In the genomic region with DNA sequence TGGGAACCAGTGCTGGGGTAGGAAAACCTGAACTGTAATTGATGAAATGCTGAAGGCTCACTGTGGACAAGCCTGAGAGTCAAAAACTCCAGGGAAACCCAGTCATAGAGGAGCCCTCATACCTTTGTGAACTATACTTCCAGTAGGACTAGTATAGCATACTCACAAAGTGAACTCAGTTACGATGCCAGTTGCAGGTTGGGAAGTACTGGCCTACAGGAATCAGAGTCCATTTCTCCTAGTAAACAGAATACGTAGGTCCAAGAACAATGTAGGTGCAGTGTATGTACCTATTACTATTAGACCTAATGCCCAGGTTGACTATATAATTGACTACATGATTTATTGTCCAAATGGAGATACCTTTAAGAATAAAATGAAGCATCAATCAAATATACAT, we compare ENCODE assay signal across 21 cellular contexts. TPM values are rescaled to one million over a fixed set of nuclear protein-coding genes. Genes with fewer than 3 reads are reported as not detected.
DNase-seq lines count a peak whose midpoint lies in the region; ATAC-seq, FAIRE-seq and TF ChIP-seq lines count a peak whose summit lies in the region.
"Had no signal": no experiment of that assay in that cellular context is flagged by ENCODE, and none has a peak within 500 bp of the region (broad histone marks: within the 10 kb centered on the region; RNA-seq: fewer than 3 reads in every experiment).

No MANE protein-coding gene starts in this region.

- H3K36me3 ChIP-seq in endothelial cell of umbilical vein (ENCODE audit: control insufficient read depth in 2 of 2, extremely low read depth in 1 of 2, insufficient read depth in 2 of 2, low read length in 2 of 2) (no peaks in the 10 kb centered on the region), HepG2 (replicated peaks in 1 of 2; ENCODE audit: control insufficient read depth in 1 of 2, insufficient read depth in 2 of 2, low read length in 2 of 2) (no peaks in the 10 kb centered on the region), right atrium auricular region (no peaks in the 10 kb centered on the region), brain microvascular endothelial cell (replicated peaks) (no peaks in the 10 kb centered on the region)
- H3K36me3 ChIP-seq: BE2C had no signal

- in situ Hi-C loops in HepG2 (cut with HindIII; ENCODE audit: extremely low pct_ligation_motif_present, low pct_unique_long_range_greater_than_20kb), result no loop called here
- in situ Hi-C loops in brain microvascular endothelial cell (cut with HindIII; ENCODE audit: low pct_ligation_motif_present, low sequenced_read_pairs), result no loop called here

- H4K20me1 ChIP-seq in endothelial cell of umbilical vein (replicated peaks; ENCODE audit: control insufficient read depth, extremely low read depth, insufficient read depth, low read length), result no peaks in the 10 kb centered on the region
- no peaks in the 10 kb centered on the region for H4K20me1 ChIP-seq in HepG2 (ENCODE audit: insufficient read depth, low read length)
- H4K20me1 ChIP-seq: BLaER1 had no signal

- CTCF ChIA-PET in endothelial cell of umbilical vein (lab: Charles Lee), result no interaction called here
- CTCF ChIA-PET in HepG2 (lab: Yijun Ruan, JAX; ENCODE audit: low intra/inter-chr PET ratio, low total read pairs), result no interaction called here
- CTCF ChIA-PET in activated CD4-positive, alpha-beta memory T cell treated with anti-CD3 and anti-CD28 coated beads for 36 hours (lab: Charles Lee), result no interaction called here

- H3K4me2 ChIP-seq in endothelial cell of umbilical vein (ENCODE audit: insufficient read depth, low read length) (no peak overlapping the region), HepG2 (ENCODE audit: low read depth, low read length) (peak overlapping the region; percentile 22; the same call in 1 of the 2 replicates)
- H3K4me2 ChIP-seq: BLaER1 had no signal

- H3K9ac ChIP-seq in endothelial cell of umbilical vein (replicated peaks; ENCODE audit: extremely low read depth, insufficient read depth, low read length), result no peak overlapping the region
- H3K9ac ChIP-seq in HepG2 (ENCODE audit: insufficient read depth, low read depth, low read length), result no peak overlapping the region
- H3K9ac ChIP-seq: BLaER1 had no signal

- H3K79me2 ChIP-seq in endothelial cell of umbilical vein (ENCODE audit: control insufficient read depth, insufficient read depth, low read length) (no peaks in the 10 kb centered on the region), HepG2 (ENCODE audit: insufficient read depth, low read length) (no peaks in the 10 kb centered on the region)

- no peaks in the 10 kb centered on the region for H3K9me3 ChIP-seq in endothelial cell of umbilical vein (replicated peaks; ENCODE audit: control insufficient read depth, insufficient read depth, low read length)
- H3K9me3 ChIP-seq in HepG2 (ENCODE audit: low read length), result no peaks in the 10 kb centered on the region
- no peaks in the 10 kb centered on the region for H3K9me3 ChIP-seq in right atrium auricular region
- H3K9me3 ChIP-seq: BE2C, BLaER1 had no signal

- H3K27me3 Mint-ChIP-seq in activated CD4-positive, alpha-beta memory T cell treated with anti-CD3 and anti-CD28 coated beads for 36 hours, result no peaks in the 10 kb centered on the region
- H3K27me3 Mint-ChIP-seq: CD4-positive, CD25-positive, alpha-beta regulatory T cell had no signal

- WGBS in HepG2 (ENCODE audit: low lambda C conversion rate), result 22% methylated on average over 2 of the region's 2 CpGs

- H3K4me3 Mint-ChIP-seq in activated CD4-positive, alpha-beta memory T cell treated with anti-CD3 and anti-CD28 coated beads for 36 hours, result no peak overlapping the region
- H3K4me3 Mint-ChIP-seq: CD14-positive monocyte; CD4-positive, CD25-positive, alpha-beta regulatory T cell; CD8-positive, alpha-beta T cell had no signal

- FAIRE-seq in GM12892 (lab: Jason Lieb, UNC) (peak; percentile 5), endothelial cell of umbilical vein (lab: Jason Lieb, UNC) (peak; percentile 15), HepG2 (lab: Jason Lieb, UNC) (no peak)
- FAIRE-seq: D721Med, GM12891 had no signal

- TF ChIP-seq POLR2A in GM12892 (IDR thresholded peaks at IDR 0.05; ENCODE audit: low read depth, low read length), result no peak
- TF ChIP-seq POLR2A in endothelial cell of umbilical vein (IDR thresholded peaks at IDR 0.05; ENCODE audit: low read depth, low read length), result no peak
- TF ChIP-seq POLR2A in HepG2 (IDR thresholded peaks at IDR 0.05; ENCODE audit: insufficient read depth in 1 of 2, low read depth in 2 of 2, low read length in 2 of 2), result no peak

- H3K27me3 ChIP-seq in endothelial cell of umbilical vein (ENCODE audit: control insufficient read depth in 2 of 2, insufficient read depth in 2 of 2, low read length in 2 of 2) (no peaks in the 10 kb centered on the region), HepG2 (ENCODE audit: control insufficient read depth in 1 of 2, insufficient read depth in 2 of 2, low read length in 2 of 2) (no peaks in the 10 kb centered on the region), right atrium auricular region (no peaks in the 10 kb centered on the region), brain microvascular endothelial cell (replicated peaks) (no peaks in the 10 kb centered on the region)
- H3K27me3 ChIP-seq: BE2C, BLaER1 had no signal

- TF ChIP-seq CTCF in endothelial cell of umbilical vein (IDR thresholded peaks at IDR 0.05; ENCODE audit: extremely low read depth in 1 of 2, insufficient read depth in 1 of 2, low read depth in 1 of 2, low read length in 2 of 2), result no peak
- TF ChIP-seq CTCF in HepG2 (CRISPR knock-in tag; IDR thresholded peaks at IDR 0.05), result no peak
- no peak for TF ChIP-seq CTCF in right atrium auricular region (IDR thresholded peaks at IDR 0.05)
- TF ChIP-seq CTCF in brain microvascular endothelial cell (IDR thresholded peaks at IDR 0.05; ENCODE audit: low read depth, low read length, missing control alignments), result no peak

- dilution Hi-C loops in endothelial cell of umbilical vein (cut with MboI; ENCODE audit: extremely low pct_ligation_motif_present, low sequenced_read_pairs), result no loop called here

- no peaks in the 10 kb centered on the region for H3K36me3 Mint-ChIP-seq in activated CD4-positive, alpha-beta memory T cell treated with anti-CD3 and anti-CD28 coated beads for 36 hours
- H3K36me3 Mint-ChIP-seq: CD4-positive, CD25-positive, alpha-beta regulatory T cell had no signal

- no peak overlapping the region for H3K27ac Mint-ChIP-seq in activated CD4-positive, alpha-beta memory T cell treated with anti-CD3 and anti-CD28 coated beads for 36 hours
- H3K27ac Mint-ChIP-seq: CD14-positive monocyte; CD4-positive, CD25-positive, alpha-beta regulatory T cell had no signal

- TF ChIP-seq RAD21 in HepG2 (CRISPR knock-in tag; IDR thresholded peaks at IDR 0.05), result no peak

- POLR2A ChIA-PET in endothelial cell of umbilical vein (lab: Charles Lee), result no interaction called here
- POLR2A ChIA-PET in HepG2 (lab: Yijun Ruan, JAX), result no interaction called here
- POLR2A ChIA-PET in activated CD4-positive, alpha-beta memory T cell treated with anti-CD3 and anti-CD28 coated beads for 36 hours (lab: Charles Lee), result no interaction called here

- H3K27ac ChIP-seq in endothelial cell of umbilical vein (ENCODE audit: insufficient read depth, low read depth, low read length), result no peak overlapping the region
- peak overlapping the region; percentile 4 for H3K27ac ChIP-seq in HepG2 (ENCODE audit: extremely low read length, insufficient read depth, low read length)
- no peak overlapping the region for H3K27ac ChIP-seq in right atrium auricular region
- H3K27ac ChIP-seq in brain microvascular endothelial cell, result no peak overlapping the region
- H3K27ac ChIP-seq: BLaER1 had no signal

- intact Hi-C loops in endothelial cell of umbilical vein (cut with micrococcal nuclease), result no loop called here
- intact Hi-C loops in HepG2 (cut with micrococcal nuclease; ENCODE audit: unreplicated experiment), result no loop called here
- intact Hi-C loops in activated CD4-positive, alpha-beta memory T cell treated with anti-CD3 and anti-CD28 coated beads for 36 hours (cut with micrococcal nuclease), result no loop called here

- ATAC-seq in HepG2, result peak; percentile 94
- ATAC-seq: CD8-positive, alpha-beta T cell had no signal

- H3K4me1 ChIP-seq in endothelial cell of umbilical vein (ENCODE audit: control insufficient read depth, extremely low read depth, insufficient read depth, low read length) (no peaks in the 10 kb centered on the region), HepG2 (ENCODE audit: insufficient read depth, low read length) (peaks cover 12% of the 10 kb centered on the region), right atrium auricular region (no peaks in the 10 kb centered on the region)
- H3K4me1 ChIP-seq: BE2C, Caco-2 had no signal

- peaks cover 1% of the 10 kb centered on the region for H3K4me1 Mint-ChIP-seq in activated CD4-positive, alpha-beta memory T cell treated with anti-CD3 and anti-CD28 coated beads for 36 hours (ENCODE audit: low read depth)

- H3K9me3 Mint-ChIP-seq in activated CD4-positive, alpha-beta memory T cell treated with anti-CD3 and anti-CD28 coated beads for 36 hours, result no peaks in the 10 kb centered on the region
- H3K9me3 Mint-ChIP-seq: CD4-positive, CD25-positive, alpha-beta regulatory T cell; CD8-positive, alpha-beta T cell had no signal

- no peaks in the 10 kb centered on the region for H3K9me1 ChIP-seq in endothelial cell of umbilical vein (replicated peaks; ENCODE audit: control insufficient read depth, extremely low read depth, insufficient read depth, low read length)

- no peak overlapping the region for H2AFZ ChIP-seq in endothelial cell of umbilical vein (ENCODE audit: low read depth, low read length)
- peak overlapping the region; percentile 25 for H2AFZ ChIP-seq in HepG2 (ENCODE audit: low read length)

- BruUV-seq in endothelial cell of umbilical vein (replicated peaks; lab: Mats Ljungman, UMichigan) (no TSS peak), HepG2 (replicated peaks; lab: Mats Ljungman, UMichigan) (no TSS peak)

- DNase-seq in GM12892 (ENCODE audit: insufficient read length) (no peak), endothelial cell of umbilical vein (ENCODE audit: low read depth, low spot score) (no peak), HepG2 (ENCODE audit: low spot score) (peak; percentile 24), right atrium auricular region (ENCODE audit: low spot score) (no peak), brain microvascular endothelial cell (no peak), RKO (ENCODE audit: low spot score) (no peak)
- DNase-seq in activated CD4-positive, alpha-beta memory T cell treated with anti-CD3 and anti-CD28 coated beads for 36 hours, result no peak
- DNase-seq: 8988T; ACHN; BE2C; C1 segment of cervical spinal cord; Caco-2; Calu3; CD4-positive, CD25-positive, alpha-beta regulatory T cell; CD8-positive, alpha-beta T cell; DMS79 treated with DMSO at 0.1 percent for 48 hours; GF-D8 had no signal

- TF ChIP-seq EP300 in HepG2 (IDR thresholded peaks at IDR 0.05; ENCODE audit: low read depth in 2 of 2, low read length in 2 of 2), result no peak
- TF ChIP-seq EP300 in HepG2 (CRISPR knock-in tag; IDR thresholded peaks at IDR 0.05; ENCODE audit: borderline replicate concordance), result no peak

- H3K4me3 ChIP-seq in endothelial cell of umbilical vein (replicated peaks in 1 of 3; ENCODE audit: insufficient read depth in 1 of 3, low read depth in 1 of 3, low read length in 3 of 3) (no peak overlapping the region), HepG2 (replicated peaks in 1 of 3; ENCODE audit: insufficient read depth in 1 of 3, low read depth in 2 of 3, low read length in 3 of 3) (no peak overlapping the region), right atrium auricular region (no peak overlapping the region), brain microvascular endothelial cell (ENCODE audit: low read depth, low read length) (no peak overlapping the region)
- H3K4me3 ChIP-seq: BLaER1 had no signal

RNA-seq across cellular contexts. Expression of a gene that starts 8.5 kb away (rescaled TPM):
- polyA plus RNA-seq in GM12892 (2012; ENCODE audit: missing spikeins), result 20.9 TPM
- total RNA-seq in endothelial cell of umbilical vein, result 64.4 and 67.7 TPM in 2 replicates
- polyA plus RNA-seq in endothelial cell of umbilical vein, result 33.3 and 33.5 TPM in 2 replicates
- 31.9 and 34.8 TPM in 2 replicates for polyA plus RNA-seq in endothelial cell of umbilical vein (2011; cell fraction: cytosol; rRNA removed)
- 69.2 and 75.2 TPM in 2 replicates for polyA plus RNA-seq in endothelial cell of umbilical vein (2011; cell fraction: nucleus; rRNA removed)
- polyA plus RNA-seq in endothelial cell of umbilical vein (2012), result 32.4 and 40.3 TPM in 2 replicates
- 127 and 152 TPM in 2 replicates for polyA minus RNA-seq in endothelial cell of umbilical vein
- 39.0 TPM for polyA minus RNA-seq in endothelial cell of umbilical vein (2011; cell fraction: cytosol; rRNA and poly(A)+ RNA removed)
- polyA minus RNA-seq in endothelial cell of umbilical vein (2011; cell fraction: nucleus; rRNA and poly(A)+ RNA removed), result 115 and 164 TPM in 2 replicates
- total RNA-seq in HepG2 (2016; rRNA removed; fragmentation: Illumina TruSeq; extraction: Trizol), result 61.1 and 97.9 TPM in 2 replicates
- total RNA-seq in HepG2 (2016; cell fraction: cytosol; rRNA removed; fragmentation: Illumina TruSeq; extraction: Trizol; ENCODE audit: low read depth), result 16.1 and 17.5 TPM in 2 replicates
- total RNA-seq in HepG2 (2016; cell fraction: insoluble cytoplasmic fraction; rRNA removed; fragmentation: Illumina TruSeq; extraction: Trizol), result 56.4 and 90.8 TPM in 2 replicates
- 33.0 and 35.8 TPM in 2 replicates for total RNA-seq in HepG2 (2016; cell fraction: membrane; rRNA removed; fragmentation: Illumina TruSeq; extraction: Trizol)
- total RNA-seq in HepG2 (2016; cell fraction: nucleus; rRNA removed; fragmentation: Illumina TruSeq; extraction: Trizol), result 70.8 and 73.9 TPM in 2 replicates
- polyA plus RNA-seq in HepG2 (2011; rRNA removed), result 48.9 and 55.7 TPM in 2 replicates
- polyA plus RNA-seq in HepG2 (2011; cell fraction: cytosol; rRNA removed), result 30.1 and 39.4 TPM in 2 replicates
- 39.5 and 42.6 TPM in 2 replicates for polyA plus RNA-seq in HepG2 (2011; cell fraction: nucleus; rRNA removed)
- polyA plus RNA-seq in HepG2 (2012), result 32.6 and 35.4 TPM in 2 replicates
- polyA plus RNA-seq in HepG2 (2016; cell fraction: cytosol; fragmentation: Illumina TruSeq; extraction: Trizol; ENCODE audit: low read depth), result 2.2 and 2.6 TPM in 2 replicates
- 64.3 and 64.9 TPM in 2 replicates for polyA plus RNA-seq in HepG2 (2016; cell fraction: insoluble cytoplasmic fraction; fragmentation: Illumina TruSeq; extraction: Trizol; ENCODE audit: low read depth)
- polyA plus RNA-seq in HepG2 (2016; cell fraction: membrane; fragmentation: Illumina TruSeq; extraction: Trizol; ENCODE audit: low read depth), result 7.9 and 9.7 TPM in 2 replicates
- 49.4 and 51.3 TPM in 2 replicates for polyA plus RNA-seq in HepG2 (2016; cell fraction: nucleus; fragmentation: Illumina TruSeq; extraction: Trizol; ENCODE audit: insufficient read depth, low read depth)
- polyA minus RNA-seq in HepG2 (2011; rRNA and poly(A)+ RNA removed; ENCODE audit: low replicate concordance), result 82.8 and 91.1 TPM in 2 replicates
- 62.0 and 69.7 TPM in 2 replicates for polyA minus RNA-seq in HepG2 (2011; cell fraction: cytosol; rRNA and poly(A)+ RNA removed)
- 141 and 147 TPM in 2 replicates for polyA minus RNA-seq in HepG2 (2011; cell fraction: nucleus; rRNA and poly(A)+ RNA removed)
- total RNA-seq in right atrium auricular region, result 10 to 100 TPM; 47.1 to 56.3 TPM
- 10 to 100 TPM; 43.2 to 44.7 TPM for total RNA-seq in activated CD4-positive, alpha-beta memory T cell treated with anti-CD3 and anti-CD28 coated beads for 36 hours
